In genomic region chr15:40564591-40565332, GRCh38 we compare ENCODE assay signal across 1 cellular context.
TF ChIP-seq lines count a peak whose summit lies in the region.

TSS of gene CCDC32 (minus strand) at chr15:40565042. CDS start at chr15:40563015, 2,027 bp downstream.

TF ChIP-seq in HEK293, 187 proteins besides CTCF, POLR2A, EP300 and RAD21 (continued from another document and continues in another):
- TF ChIP-seq, protein P1, sequence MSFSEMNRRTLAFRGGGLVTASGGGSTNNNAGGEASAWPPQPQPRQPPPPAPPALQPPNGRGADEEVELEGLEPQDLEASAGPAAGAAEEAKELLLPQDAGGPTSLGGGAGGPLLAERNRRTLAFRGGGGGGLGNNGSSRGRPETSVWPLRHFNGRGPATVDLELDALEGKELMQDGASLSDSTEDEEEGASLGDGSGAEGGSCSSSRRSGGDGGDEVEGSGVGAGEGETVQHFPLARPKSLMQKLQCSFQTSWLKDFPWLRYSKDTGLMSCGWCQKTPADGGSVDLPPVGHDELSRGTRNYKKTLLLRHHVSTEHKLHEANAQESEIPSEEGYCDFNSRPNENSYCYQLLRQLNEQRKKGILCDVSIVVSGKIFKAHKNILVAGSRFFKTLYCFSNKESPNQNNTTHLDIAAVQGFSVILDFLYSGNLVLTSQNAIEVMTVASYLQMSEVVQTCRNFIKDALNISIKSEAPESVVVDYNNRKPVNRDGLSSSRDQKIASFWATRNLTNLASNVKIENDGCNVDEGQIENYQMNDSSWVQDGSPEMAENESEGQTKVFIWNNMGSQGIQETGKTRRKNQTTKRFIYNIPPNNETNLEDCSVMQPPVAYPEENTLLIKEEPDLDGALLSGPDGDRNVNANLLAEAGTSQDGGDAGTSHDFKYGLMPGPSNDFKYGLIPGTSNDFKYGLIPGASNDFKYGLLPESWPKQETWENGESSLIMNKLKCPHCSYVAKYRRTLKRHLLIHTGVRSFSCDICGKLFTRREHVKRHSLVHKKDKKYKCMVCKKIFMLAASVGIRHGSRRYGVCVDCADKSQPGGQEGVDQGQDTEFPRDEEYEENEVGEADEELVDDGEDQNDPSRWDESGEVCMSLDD (tag by site-specific recombination; IDR thresholded peaks at IDR 0.05), result 0 out of 2 replicates have a peak, but pooled peaks have one; percentile 17
- TF ChIP-seq ZFP41 (tag by site-specific recombination; IDR thresholded peaks at IDR 0.05; ENCODE audit: borderline replicate concordance) (no peak), PATZ1 (tag by site-specific recombination; IDR thresholded peaks at IDR 0.05) (peak; percentile 64), ZNF544 (tag by site-specific recombination; IDR thresholded peaks at IDR 0.05) (no peak), ZNF701 (tag by site-specific recombination; IDR thresholded peaks at IDR 0.05) (no peak), ZFP37 (tag by site-specific recombination; IDR thresholded peaks at IDR 0.05) (no peak), ZNF768 (tag by site-specific recombination; IDR thresholded peaks at IDR 0.05) (no peak), ZSCAN5A (tag by site-specific recombination; IDR thresholded peaks at IDR 0.05) (no peak), ZNF777 (tag by site-specific recombination; IDR thresholded peaks at IDR 0.05; ENCODE audit: borderline replicate concordance) (no peak), ZNF211 (tag by site-specific recombination; IDR thresholded peaks at IDR 0.05; ENCODE audit: low read depth) (no peak), ZBTB8A (tag by site-specific recombination; IDR thresholded peaks at IDR 0.05) (peak; percentile 27; the same call in 1 of the 2 replicates), ZFP69B (tag by site-specific recombination; IDR thresholded peaks at IDR 0.05) (no peak), ZNF426 (tag by site-specific recombination; IDR thresholded peaks at IDR 0.05) (no peak), ZNF660 (tag by site-specific recombination; IDR thresholded peaks at IDR 0.05) (no peak), ZNF707 (tag by site-specific recombination; IDR thresholded peaks at IDR 0.05) (no peak), ZNF335 (tag by site-specific recombination; conservative IDR thresholded peaks at IDR 0.05) (peak; percentile 90), ZNF138 (tag by site-specific recombination; IDR thresholded peaks at IDR 0.05; ENCODE audit: borderline replicate concordance) (no peak), MEIS1 (CRISPR knock-in tag; IDR thresholded peaks at IDR 0.05; ENCODE audit: borderline replicate concordance) (no peak), HOXD13 (CRISPR knock-in tag; IDR thresholded peaks at IDR 0.05; ENCODE audit: borderline replicate concordance) (no peak), SP3 (tag by site-specific recombination; IDR thresholded peaks at IDR 0.05) (peak; percentile 45; the same call in 1 of the 2 replicates), ZNF266 (tag by site-specific recombination; IDR thresholded peaks at IDR 0.05; ENCODE audit: low read depth) (no peak), BCL11A (tag by site-specific recombination; IDR thresholded peaks at IDR 0.05; ENCODE audit: low read depth) (no peak), ZNF239 (tag by site-specific recombination; IDR thresholded peaks at IDR 0.05) (no peak), ZNF354C (tag by site-specific recombination; IDR thresholded peaks at IDR 0.05; ENCODE audit: borderline replicate concordance, low read depth) (no peak), ZNF16 (tag by site-specific recombination; IDR thresholded peaks at IDR 0.05; ENCODE audit: low read depth) (no peak), ZNF629 (tag by site-specific recombination; IDR thresholded peaks at IDR 0.05) (peak; percentile 59), PRDM1 (tag by site-specific recombination; IDR thresholded peaks at IDR 0.05) (no peak), IKZF3 (tag by site-specific recombination; IDR thresholded peaks at IDR 0.05) (peak; percentile 96), ZNF121 (tag by site-specific recombination; IDR thresholded peaks at IDR 0.05) (peak; percentile 65; the same call in 1 of the 2 replicates)
- TF ChIP-seq, protein P2, sequence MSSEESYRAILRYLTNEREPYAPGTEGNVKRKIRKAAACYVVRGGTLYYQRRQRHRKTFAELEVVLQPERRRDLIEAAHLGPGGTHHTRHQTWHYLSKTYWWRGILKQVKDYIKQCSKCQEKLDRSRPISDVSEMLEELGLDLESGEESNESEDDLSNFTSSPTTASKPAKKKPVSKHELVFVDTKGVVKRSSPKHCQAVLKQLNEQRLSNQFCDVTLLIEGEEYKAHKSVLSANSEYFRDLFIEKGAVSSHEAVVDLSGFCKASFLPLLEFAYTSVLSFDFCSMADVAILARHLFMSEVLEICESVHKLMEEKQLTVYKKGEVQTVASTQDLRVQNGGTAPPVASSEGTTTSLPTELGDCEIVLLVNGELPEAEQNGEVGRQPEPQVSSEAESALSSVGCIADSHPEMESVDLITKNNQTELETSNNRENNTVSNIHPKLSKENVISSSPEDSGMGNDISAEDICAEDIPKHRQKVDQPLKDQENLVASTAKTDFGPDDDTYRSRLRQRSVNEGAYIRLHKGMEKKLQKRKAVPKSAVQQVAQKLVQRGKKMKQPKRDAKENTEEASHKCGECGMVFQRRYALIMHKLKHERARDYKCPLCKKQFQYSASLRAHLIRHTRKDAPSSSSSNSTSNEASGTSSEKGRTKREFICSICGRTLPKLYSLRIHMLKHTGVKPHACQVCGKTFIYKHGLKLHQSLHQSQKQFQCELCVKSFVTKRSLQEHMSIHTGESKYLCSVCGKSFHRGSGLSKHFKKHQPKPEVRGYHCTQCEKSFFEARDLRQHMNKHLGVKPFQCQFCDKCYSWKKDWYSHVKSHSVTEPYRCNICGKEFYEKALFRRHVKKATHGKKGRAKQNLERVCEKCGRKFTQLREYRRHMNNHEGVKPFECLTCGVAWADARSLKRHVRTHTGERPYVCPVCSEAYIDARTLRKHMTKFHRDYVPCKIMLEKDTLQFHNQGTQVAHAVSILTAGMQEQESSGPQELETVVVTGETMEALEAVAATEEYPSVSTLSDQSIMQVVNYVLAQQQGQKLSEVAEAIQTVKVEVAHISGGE (tag by site-specific recombination; conservative IDR thresholded peaks at IDR 0.05; ENCODE audit: low read depth), result peak; percentile 31; the same call in 1 of the 2 replicates
- TF ChIP-seq, protein P3, sequence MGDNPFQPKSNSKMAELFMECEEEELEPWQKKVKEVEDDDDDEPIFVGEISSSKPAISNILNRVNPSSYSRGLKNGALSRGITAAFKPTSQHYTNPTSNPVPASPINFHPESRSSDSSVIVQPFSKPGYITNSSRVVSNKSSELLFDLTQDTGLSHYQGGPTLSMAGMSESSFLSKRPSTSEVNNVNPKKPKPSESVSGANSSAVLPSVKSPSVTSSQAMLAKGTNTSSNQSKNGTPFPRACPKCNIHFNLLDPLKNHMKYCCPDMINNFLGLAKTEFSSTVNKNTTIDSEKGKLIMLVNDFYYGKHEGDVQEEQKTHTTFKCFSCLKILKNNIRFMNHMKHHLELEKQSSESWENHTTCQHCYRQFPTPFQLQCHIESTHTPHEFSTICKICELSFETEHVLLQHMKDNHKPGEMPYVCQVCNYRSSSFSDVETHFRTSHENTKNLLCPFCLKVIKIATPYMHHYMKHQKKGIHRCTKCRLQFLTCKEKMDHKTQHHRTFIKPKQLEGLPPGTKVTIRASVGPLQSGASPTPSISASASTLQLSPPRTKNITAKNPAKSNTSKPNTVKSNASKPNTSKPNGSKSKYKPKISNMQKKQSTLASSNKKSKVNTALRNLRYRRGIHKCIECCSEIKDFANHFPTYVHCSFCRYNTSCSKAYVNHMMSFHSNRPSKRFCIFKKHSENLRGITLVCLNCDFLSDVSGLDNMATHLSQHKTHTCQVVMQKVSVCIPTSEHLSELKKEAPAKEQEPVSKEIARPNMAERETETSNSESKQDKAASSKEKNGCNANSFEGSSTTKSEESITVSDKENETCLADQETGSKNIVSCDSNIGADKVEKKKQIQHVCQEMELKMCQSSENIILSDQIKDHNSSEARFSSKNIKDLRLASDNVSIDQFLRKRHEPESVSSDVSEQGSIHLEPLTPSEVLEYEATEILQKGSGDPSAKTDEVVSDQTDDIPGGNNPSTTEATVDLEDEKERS (tag by site-specific recombination; IDR thresholded peaks at IDR 0.05), result no peak
- TF ChIP-seq, protein P4, sequence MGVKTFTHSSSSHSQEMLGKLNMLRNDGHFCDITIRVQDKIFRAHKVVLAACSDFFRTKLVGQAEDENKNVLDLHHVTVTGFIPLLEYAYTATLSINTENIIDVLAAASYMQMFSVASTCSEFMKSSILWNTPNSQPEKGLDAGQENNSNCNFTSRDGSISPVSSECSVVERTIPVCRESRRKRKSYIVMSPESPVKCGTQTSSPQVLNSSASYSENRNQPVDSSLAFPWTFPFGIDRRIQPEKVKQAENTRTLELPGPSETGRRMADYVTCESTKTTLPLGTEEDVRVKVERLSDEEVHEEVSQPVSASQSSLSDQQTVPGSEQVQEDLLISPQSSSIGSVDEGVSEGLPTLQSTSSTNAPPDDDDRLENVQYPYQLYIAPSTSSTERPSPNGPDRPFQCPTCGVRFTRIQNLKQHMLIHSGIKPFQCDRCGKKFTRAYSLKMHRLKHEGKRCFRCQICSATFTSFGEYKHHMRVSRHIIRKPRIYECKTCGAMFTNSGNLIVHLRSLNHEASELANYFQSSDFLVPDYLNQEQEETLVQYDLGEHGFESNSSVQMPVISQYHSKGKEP (tag by site-specific recombination; IDR thresholded peaks at IDR 0.05), result no peak
- TF ChIP-seq, protein P5, sequence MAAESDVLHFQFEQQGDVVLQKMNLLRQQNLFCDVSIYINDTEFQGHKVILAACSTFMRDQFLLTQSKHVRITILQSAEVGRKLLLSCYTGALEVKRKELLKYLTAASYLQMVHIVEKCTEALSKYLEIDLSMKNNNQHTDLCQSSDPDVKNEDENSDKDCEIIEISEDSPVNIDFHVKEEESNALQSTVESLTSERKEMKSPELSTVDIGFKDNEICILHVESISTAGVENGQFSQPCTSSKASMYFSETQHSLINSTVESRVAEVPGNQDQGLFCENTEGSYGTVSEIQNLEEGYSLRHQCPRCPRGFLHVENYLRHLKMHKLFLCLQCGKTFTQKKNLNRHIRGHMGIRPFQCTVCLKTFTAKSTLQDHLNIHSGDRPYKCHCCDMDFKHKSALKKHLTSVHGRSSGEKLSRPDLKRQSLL (tag by site-specific recombination; IDR thresholded peaks at IDR 0.05), result no peak
- TF ChIP-seq, protein P6, sequence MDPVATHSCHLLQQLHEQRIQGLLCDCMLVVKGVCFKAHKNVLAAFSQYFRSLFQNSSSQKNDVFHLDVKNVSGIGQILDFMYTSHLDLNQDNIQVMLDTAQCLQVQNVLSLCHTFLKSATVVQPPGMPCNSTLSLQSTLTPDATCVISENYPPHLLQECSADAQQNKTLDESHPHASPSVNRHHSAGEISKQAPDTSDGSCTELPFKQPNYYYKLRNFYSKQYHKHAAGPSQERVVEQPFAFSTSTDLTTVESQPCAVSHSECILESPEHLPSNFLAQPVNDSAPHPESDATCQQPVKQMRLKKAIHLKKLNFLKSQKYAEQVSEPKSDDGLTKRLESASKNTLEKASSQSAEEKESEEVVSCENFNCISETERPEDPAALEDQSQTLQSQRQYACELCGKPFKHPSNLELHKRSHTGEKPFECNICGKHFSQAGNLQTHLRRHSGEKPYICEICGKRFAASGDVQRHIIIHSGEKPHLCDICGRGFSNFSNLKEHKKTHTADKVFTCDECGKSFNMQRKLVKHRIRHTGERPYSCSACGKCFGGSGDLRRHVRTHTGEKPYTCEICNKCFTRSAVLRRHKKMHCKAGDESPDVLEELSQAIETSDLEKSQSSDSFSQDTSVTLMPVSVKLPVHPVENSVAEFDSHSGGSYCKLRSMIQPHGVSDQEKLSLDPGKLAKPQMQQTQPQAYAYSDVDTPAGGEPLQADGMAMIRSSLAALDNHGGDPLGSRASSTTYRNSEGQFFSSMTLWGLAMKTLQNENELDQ (tag by site-specific recombination; IDR thresholded peaks at IDR 0.05; ENCODE audit: low read depth), result no peak
- TF ChIP-seq, protein P7, sequence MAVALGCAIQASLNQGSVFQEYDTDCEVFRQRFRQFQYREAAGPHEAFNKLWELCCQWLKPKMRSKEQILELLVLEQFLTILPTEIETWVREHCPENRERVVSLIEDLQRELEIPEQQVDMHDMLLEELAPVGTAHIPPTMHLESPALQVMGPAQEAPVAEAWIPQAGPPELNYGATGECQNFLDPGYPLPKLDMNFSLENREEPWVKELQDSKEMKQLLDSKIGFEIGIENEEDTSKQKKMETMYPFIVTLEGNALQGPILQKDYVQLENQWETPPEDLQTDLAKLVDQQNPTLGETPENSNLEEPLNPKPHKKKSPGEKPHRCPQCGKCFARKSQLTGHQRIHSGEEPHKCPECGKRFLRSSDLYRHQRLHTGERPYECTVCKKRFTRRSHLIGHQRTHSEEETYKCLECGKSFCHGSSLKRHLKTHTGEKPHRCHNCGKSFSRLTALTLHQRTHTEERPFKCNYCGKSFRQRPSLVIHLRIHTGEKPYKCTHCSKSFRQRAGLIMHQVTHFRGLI (tag by site-specific recombination; IDR thresholded peaks at IDR 0.05), result peak; percentile 43; the same call in 1 of the 2 replicates
